8 cellular contexts compared by ENCODE assay signal in genomic region chr19:44002566-44003460, GRCh38. TPM values are rescaled to one million over a fixed set of nuclear protein-coding genes. Genes with fewer than 3 reads are reported as not detected.
DNase-seq lines count a peak whose midpoint lies in the region; ATAC-seq and TF ChIP-seq lines count a peak whose summit lies in the region.

Gene ZNF230, plus strand, starts transcription at chr19:44002957. Its CDS starts 4,122 bp downstream, at chr19:44007079.

- H3K4me3 ChIP-seq in PC-3 (ENCODE audit: low read length) (peak within 1 kb of the TSS; percentile 81), muscle layer of colon (ENCODE audit: low read depth in 1 of 2, low read length in 2 of 2) (peak within 1 kb of the TSS; percentile 83 to 92)

- ATAC-seq in GM21576 (IDR thresholded peaks at IDR 0.05; ENCODE audit: unreplicated experiment) (peak; percentile 96), PC-3 (peak; percentile 97), esophagus mucosa (peak; percentile 99)
- ATAC-seq in activated T-cell treated with anti-CD3 and anti-CD28 coated beads, Interleukin-2, amount 50 U/mL, for 4 hours: peak; percentile 100

- H3K36me3 ChIP-seq in PC-3 (ENCODE audit: low read depth, low read length) (peaks cover 17% of the 10 kb centered on the region), muscle layer of colon (ENCODE audit: insufficient read depth, low read length) (peaks cover 9% of the 10 kb centered on the region)

- TF ChIP-seq CTCF in PC-3 (conservative IDR thresholded peaks at IDR 0.05; ENCODE audit: low read depth, low read length): no peak

- no peaks in the 10 kb centered on the region for H3F3A ChIP-seq in PC-3 (ENCODE audit: low read length, unreplicated experiment)

- no peaks in the 10 kb centered on the region for H4K20me1 ChIP-seq in PC-3 (ENCODE audit: low read length)

- intact Hi-C loops in PC-3 (cut with micrococcal nuclease): loop anchor here (1.0 to 2.0 kb wide), 4 partner anchors 18 to 110 kb away; partner anchors contain the start of genes ZNF155, ZNF224, ZNF225 and ZNF284

- H3K27ac Mint-ChIP-seq in IgD-negative memory B cell: peak within 1 kb of the TSS; percentile 95 to 97 (median 95)

- CTCF ChIA-PET in PC-3 (lab: Charles Lee): interaction anchor here (0.6 kb wide), 1 partner anchor 953 kb away, joined by 4 read pairs; no protein-coding TSS in a partner anchor

- H3K79me2 ChIP-seq in PC-3 (ENCODE audit: low read length): peaks cover 6% of the 10 kb centered on the region

- POLR2A ChIA-PET in PC-3 (lab: Charles Lee; ENCODE audit: unreplicated experiment): no interaction called here

- H3K4me2 ChIP-seq in PC-3 (ENCODE audit: low read length): peak within 1 kb of the TSS; percentile 86

- no peaks in the 10 kb centered on the region for H3K9me2 ChIP-seq in PC-3 (replicated peaks; ENCODE audit: low read length)

- H3K27me3 ChIP-seq in PC-3 (ENCODE audit: low read length) (no peaks in the 10 kb centered on the region), muscle layer of colon (ENCODE audit: control insufficient read depth in 1 of 2, insufficient read depth in 2 of 2, low read length in 2 of 2) (no peaks in the 10 kb centered on the region)

- peaks cover 15 to 26% (median 26%) of the 10 kb centered on the region in 3 donors for H3K9me3 Mint-ChIP-seq in IgD-negative memory B cell
- peaks cover 32% of the 10 kb centered on the region for H3K9me3 Mint-ChIP-seq in activated T-cell treated with anti-CD3 and anti-CD28 coated beads, Interleukin-2, amount 50 U/mL, for 4 hours

- TSS peak; percentile 89 for BruUV-seq in PC-3 (replicated peaks; lab: Mats Ljungman, UMichigan)

- peaks cover 20% of the 10 kb centered on the region for H3K36me3 Mint-ChIP-seq in IgD-negative memory B cell
- H3K36me3 Mint-ChIP-seq in activated T-cell treated with anti-CD3 and anti-CD28 coated beads, Interleukin-2, amount 50 U/mL, for 4 hours (ENCODE audit: insufficient read depth): peaks cover 23% of the 10 kb centered on the region

- H2AFZ ChIP-seq in PC-3 (ENCODE audit: low read length): peak within 1 kb of the TSS; percentile 99

- peak; percentile 96 for DNase-seq in DMS53 (lab: John Stamatoyannopoulos, UW)
- DNase-seq in PC-3: peak; percentile 93
- DNase-seq in activated T-cell treated with anti-CD3 and anti-CD28 coated beads, Interleukin-2, amount 50 U/mL, for 4 hours: peak; percentile 72
- peak; percentile 57 to 68 for DNase-seq in stimulated activated CD8-positive, alpha-beta memory T cell treated with anti-CD3 and anti-CD28 coated beads, Interleukin-7, amount 100 ng/mL, for 1 hour (ENCODE audit: low read depth in 2 of 2)

- H3K9ac ChIP-seq in PC-3 (ENCODE audit: low read length) (peak within 1 kb of the TSS; percentile 62), muscle layer of colon (ENCODE audit: low read length) (peak within 1 kb of the TSS; percentile 75)

- no peaks in the 10 kb centered on the region for H3K27me3 Mint-ChIP-seq in IgD-negative memory B cell
- no peaks in the 10 kb centered on the region for H3K27me3 Mint-ChIP-seq in activated T-cell treated with anti-CD3 and anti-CD28 coated beads, Interleukin-2, amount 50 U/mL, for 4 hours (ENCODE audit: low read depth)

- H3K27ac ChIP-seq in PC-3 (ENCODE audit: low read length) (no peak within 1 kb of the TSS), muscle layer of colon (ENCODE audit: low read depth, low read length) (peak within 1 kb of the TSS; percentile 68)

- peaks cover 11 to 24% (median 16%) of the 10 kb centered on the region in 3 donors for H3K4me1 Mint-ChIP-seq in IgD-negative memory B cell
- peaks cover 18% of the 10 kb centered on the region for H3K4me1 Mint-ChIP-seq in activated T-cell treated with anti-CD3 and anti-CD28 coated beads, Interleukin-2, amount 50 U/mL, for 4 hours (ENCODE audit: low read depth)

- H3K4me3 Mint-ChIP-seq in IgD-negative memory B cell: peak within 1 kb of the TSS; percentile 99 to 100 (median 99)
- peak within 1 kb of the TSS; percentile 94 for H3K4me3 Mint-ChIP-seq in activated T-cell treated with anti-CD3 and anti-CD28 coated beads, Interleukin-2, amount 50 U/mL, for 4 hours

- H3K4me1 ChIP-seq in PC-3 (ENCODE audit: insufficient read depth, low read length) (no peaks in the 10 kb centered on the region), muscle layer of colon (ENCODE audit: insufficient read depth, low read length) (peaks cover 14% of the 10 kb centered on the region)

- H3K9me3 ChIP-seq in PC-3 (ENCODE audit: low read length) (no peaks in the 10 kb centered on the region), muscle layer of colon (ENCODE audit: low read length) (peaks cover 14% of the 10 kb centered on the region)

RNA-seq across cellular contexts. Expression of gene ZNF230, which starts in this region (rescaled TPM):
- 4.7 TPM for polyA plus RNA-seq in IgD-negative memory B cell
- total RNA-seq in PC-3 (2014; rRNA removed) (0.52 and 1.0 TPM in 2 replicates), esophagus mucosa (2.1 TPM)
- total RNA-seq in activated T-cell treated with anti-CD3 and anti-CD28 coated beads, Interleukin-2, amount 50 U/mL, for 4 hours: 1 to 10 TPM; 1.1 to 1.9 (median 1.8) TPM
